ENCODE assay signal across 1 cellular context in the genomic region with DNA sequence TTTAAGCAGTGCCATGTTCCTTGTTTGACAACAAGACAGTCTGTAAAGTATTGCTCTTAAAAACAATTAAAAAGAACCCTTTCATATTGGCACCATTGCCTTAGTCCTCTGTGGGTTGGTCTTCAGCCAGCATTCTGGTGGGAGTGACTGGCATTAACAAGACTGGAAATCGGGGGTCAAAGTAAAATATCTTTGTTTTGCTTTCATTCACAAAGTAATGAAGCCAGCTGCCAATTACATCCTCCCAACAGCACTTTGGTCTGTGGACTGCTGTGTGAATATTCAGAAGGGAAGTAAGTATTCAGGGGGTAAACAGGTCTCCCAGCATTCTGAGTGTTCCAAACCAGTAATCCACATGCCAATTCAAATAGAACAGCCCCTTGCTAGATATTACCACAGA.
TF ChIP-seq lines count a peak whose summit lies in the region.

No MANE protein-coding gene starts in this region.

TF ChIP-seq in K562, 482 proteins besides CTCF, POLR2A, EP300 and RAD21:
- TF ChIP-seq CBX5 (IDR thresholded peaks at IDR 0.05; ENCODE audit: borderline replicate concordance, low read depth) = no peak
- no peak for TF ChIP-seq HSF4 (CRISPR knock-in tag; IDR thresholded peaks at IDR 0.05; ENCODE audit: borderline replicate concordance)
